1 cellular context compared by ENCODE assay signal in the genomic region with DNA sequence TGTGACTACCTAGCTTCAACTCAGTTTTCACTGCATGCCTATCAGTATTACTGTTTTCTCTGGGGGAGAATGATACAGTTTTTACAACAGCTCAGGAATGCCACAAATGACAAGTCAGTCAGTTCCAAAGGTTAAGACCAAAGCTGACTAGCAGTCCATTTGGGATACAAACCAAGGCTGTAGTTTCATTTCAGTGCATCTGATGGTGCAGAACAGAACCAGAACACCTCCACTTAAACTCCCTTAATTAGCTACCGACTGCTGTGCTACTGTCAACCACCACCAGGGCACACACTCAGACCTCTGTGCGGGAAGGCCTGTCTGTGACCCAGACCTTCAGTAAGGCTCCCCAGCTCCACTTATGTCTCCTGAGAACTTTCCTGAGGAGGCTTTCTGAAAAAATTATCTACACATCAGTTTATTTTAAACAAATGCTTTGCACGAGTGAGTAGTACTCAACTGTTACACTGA.
TF ChIP-seq lines count a peak whose summit lies in the region.

No MANE protein-coding gene starts in this region.

TF ChIP-seq in HCT116, 20 proteins besides CTCF, POLR2A, EP300 and RAD21:
- TF ChIP-seq EGR1 (IDR thresholded peaks at IDR 0.05; ENCODE audit: low read depth) (no peak), SRF (IDR thresholded peaks at IDR 0.05; ENCODE audit: low read depth) (no peak)
- TF ChIP-seq, protein P1, sequence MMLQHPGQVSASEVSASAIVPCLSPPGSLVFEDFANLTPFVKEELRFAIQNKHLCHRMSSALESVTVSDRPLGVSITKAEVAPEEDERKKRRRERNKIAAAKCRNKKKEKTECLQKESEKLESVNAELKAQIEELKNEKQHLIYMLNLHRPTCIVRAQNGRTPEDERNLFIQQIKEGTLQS (IDR thresholded peaks at IDR 0.05), result no peak
- TF ChIP-seq, protein P2, sequence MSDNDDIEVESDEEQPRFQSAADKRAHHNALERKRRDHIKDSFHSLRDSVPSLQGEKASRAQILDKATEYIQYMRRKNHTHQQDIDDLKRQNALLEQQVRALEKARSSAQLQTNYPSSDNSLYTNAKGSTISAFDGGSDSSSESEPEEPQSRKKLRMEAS (IDR thresholded peaks at IDR 0.05), result no peak
